In the genomic region with DNA sequence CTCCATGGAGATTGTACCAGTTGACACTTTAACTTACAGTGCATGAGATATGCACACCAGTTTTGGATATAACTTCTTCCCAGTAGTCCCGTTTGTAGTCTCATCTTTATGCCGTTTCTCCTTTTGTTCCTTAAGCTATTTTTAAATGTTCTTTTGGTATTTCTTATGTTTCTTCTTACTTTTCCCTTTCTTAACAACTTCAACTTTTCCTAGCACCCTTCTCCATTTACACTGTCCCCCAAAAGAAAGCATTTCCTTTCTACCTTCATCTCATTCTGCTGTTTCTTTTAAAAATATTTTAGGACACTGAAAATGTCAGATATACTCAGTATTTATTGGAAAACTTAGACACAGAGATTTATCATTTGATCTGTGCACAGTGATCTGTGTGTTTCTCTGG, we compare ENCODE assay signal across 9 cellular contexts. TPM values are rescaled to one million over a fixed set of nuclear protein-coding genes. Genes with fewer than 3 reads are reported as not detected.
DNase-seq lines count a peak whose midpoint lies in the region; ATAC-seq and TF ChIP-seq lines count a peak whose summit lies in the region.
"Had no signal": no experiment of that assay in that cellular context is flagged by ENCODE, and none has a peak within 500 bp of the region (broad histone marks: within the 10 kb centered on the region; RNA-seq: fewer than 3 reads in every experiment).

No MANE protein-coding gene starts in this region.

- TF ChIP-seq POLR2A in HCT116 (IDR thresholded peaks at IDR 0.05; ENCODE audit: borderline replicate concordance, extremely low read depth, insufficient read depth, insufficient read length) (no peak), esophagus squamous epithelium (IDR thresholded peaks at IDR 0.05) (no peak)

- H4K20me1 ChIP-seq in HCT116 (ENCODE audit: insufficient read depth), result peaks cover 4% of the 10 kb centered on the region; the same call in 1 of the 2 replicates
- 0 out of 2 replicates have a peak, but pooled peaks cover 5% of the 10 kb centered on the region for H4K20me1 ChIP-seq in SU-DHL-6 (ENCODE audit: low read depth, low read length)

- BruUV-seq in HCT116 (replicated peaks; lab: Mats Ljungman, UMichigan), result no TSS peak

- no peak for TF ChIP-seq CTCF in HCT116 (IDR thresholded peaks at IDR 0.05 in 2 of 3, conservative IDR thresholded peaks at IDR 0.05 in 1 of 3; ENCODE audit: borderline replicate concordance in 1 of 3, insufficient read depth in 1 of 3, low read depth in 2 of 3, low read length in 2 of 3)
- TF ChIP-seq CTCF in SU-DHL-6 (IDR thresholded peaks at IDR 0.05; ENCODE audit: insufficient read depth, low read length, poor library complexity, severe bottlenecking), result no peak
- TF ChIP-seq CTCF in esophagus squamous epithelium (IDR thresholded peaks at IDR 0.05), result no peak

- H3F3A ChIP-seq in SU-DHL-6 (ENCODE audit: insufficient read depth), result peaks cover 10% of the 10 kb centered on the region; the same call in 1 of the 2 replicates

- RAD21 ChIA-PET in HCT116 (lab: Charles Lee; ENCODE audit: low non-redundant PET in 1 of 2, low total read pairs in 2 of 2, uncharacterized antibody in 2 of 2, unreplicated experiment in 2 of 2), result no interaction called here

- H3K36me3 ChIP-seq in HCT116 (ENCODE audit: control insufficient read depth in 1 of 2, insufficient read depth in 2 of 2, low read length in 2 of 2), result peaks cover 7 to 10% of the 10 kb centered on the region in 2 experiments; a peak in 2 of 4 replicates
- H3K36me3 ChIP-seq in SU-DHL-6 (ENCODE audit: low read length), result peaks cover 5% of the 10 kb centered on the region
- peaks cover 0 to 17% (median 0%) of the 10 kb centered on the region in 3 donors for H3K36me3 ChIP-seq in esophagus squamous epithelium

- H3K79me2 ChIP-seq in HCT116 (ENCODE audit: insufficient read depth, low read length) (peaks cover 77% of the 10 kb centered on the region), SU-DHL-6 (ENCODE audit: insufficient read depth, low read length) (peaks cover 85% of the 10 kb centered on the region)

- peak overlapping the region; percentile 75 for H3K4me2 ChIP-seq in HCT116 (ENCODE audit: low read length)
- peak overlapping the region; percentile 97 for H3K4me2 ChIP-seq in SU-DHL-6 (ENCODE audit: low read depth, low read length, poor library complexity, severe bottlenecking)

- no peak overlapping the region for H2AFZ ChIP-seq in HCT116 (ENCODE audit: low read depth, low read length, poor library complexity, severe bottlenecking)
- no peak overlapping the region for H2AFZ ChIP-seq in SU-DHL-6 (ENCODE audit: low read depth, low read length, severe bottlenecking)

- CTCF ChIA-PET in HCT116 (lab: Charles Lee), result no interaction called here

- no peak for TF ChIP-seq RAD21 in HCT116 (IDR thresholded peaks at IDR 0.05; ENCODE audit: low read depth)

- POLR2A ChIA-PET in HCT116 (lab: Charles Lee), result no interaction called here

- H3K9me3 ChIP-seq in HCT116 (ENCODE audit: control insufficient read depth in 1 of 2, insufficient read depth in 1 of 2, low read depth in 1 of 2, low read length in 2 of 2) (no peaks in the 10 kb centered on the region), SU-DHL-6 (ENCODE audit: insufficient read depth, low read length) (no peaks in the 10 kb centered on the region), esophagus squamous epithelium (no peaks in the 10 kb centered on the region)

- H3K27ac ChIP-seq in HCT116 (ENCODE audit: low read depth, low read length) (no peak overlapping the region), SU-DHL-6 (ENCODE audit: low read depth, low read length) (no peak overlapping the region), esophagus squamous epithelium (no peak overlapping the region)

- intact Hi-C loops in HCT116 (cut with micrococcal nuclease), result no loop called here
- intact Hi-C loops in esophagus squamous epithelium (cut with DNase I), result no loop called here

- DNase-seq in HCT116 (ENCODE audit: low read depth, low spot score) (no peak), esophagus squamous epithelium (lab: John Stamatoyannopoulos, UW) (no peak), skeletal muscle cell (ENCODE audit: low read depth) (no peak), DMS53 (lab: John Stamatoyannopoulos, UW) (no peak), middle frontal gyrus (ENCODE audit: extremely low spot score, low spot score) (no peak)
- DNase-seq in NK-92 treated with Interleukin-12 subunit alpha and Interleukin-12 subunit beta, amount 100 ng/mL, for 24 hours (lab: John Stamatoyannopoulos, UW), result no peak
- DNase-seq: stimulated activated CD4-positive, alpha-beta T cell treated with anti-CD3 and anti-CD28 coated beads, Interleukin-4, amount 100 ng/mL, for 1 hour had no signal

- ATAC-seq in HCT116, result no peak
- ATAC-seq: esophagus mucosa had no signal

- no peaks in the 10 kb centered on the region for H3K9me2 ChIP-seq in HCT116 (ENCODE audit: insufficient read depth)
- no peaks in the 10 kb centered on the region for H3K9me2 ChIP-seq in SU-DHL-6 (replicated peaks; ENCODE audit: insufficient read depth, low read length)

- WGBS in esophagus squamous epithelium, 2 donors, result 31 to 34% methylated on average over 2 of the region's 2 CpGs

- H3K9ac ChIP-seq in HCT116 (ENCODE audit: low read length) (no peak overlapping the region), SU-DHL-6 (ENCODE audit: low read length) (peak overlapping the region; percentile 83)

- H3K27me3 ChIP-seq in HCT116 (ENCODE audit: insufficient read depth, low read length) (no peaks in the 10 kb centered on the region), SU-DHL-6 (ENCODE audit: low read length) (no peaks in the 10 kb centered on the region), esophagus squamous epithelium (no peaks in the 10 kb centered on the region)

- peaks cover 16 to 18% of the 10 kb centered on the region in 2 experiments for H3K4me1 ChIP-seq in HCT116 (ENCODE audit: control insufficient read depth in 1 of 2, insufficient read depth in 2 of 2, low read length in 2 of 2)
- peaks cover 10 to 61% (median 26%) of the 10 kb centered on the region in 3 donors for H3K4me1 ChIP-seq in esophagus squamous epithelium

- H3K4me3 ChIP-seq in HCT116 (replicated peaks in 1 of 2; ENCODE audit: low read depth in 1 of 2, low read length in 2 of 2) (peak overlapping the region; percentile 86 to 95; a peak in 3 of 4 replicates), SU-DHL-6 (ENCODE audit: insufficient read depth, low read length, poor library complexity, severe bottlenecking) (peak overlapping the region; percentile 92), esophagus squamous epithelium (peak overlapping the region in 3 of 4 donors; percentile 78 to 97 (median 95)), skeletal muscle cell (ENCODE audit: low read depth, low read length) (peak overlapping the region; percentile 90)

TF ChIP-seq in HCT116, 20 proteins besides CTCF, POLR2A, EP300 and RAD21 (continues in another document):
- no peak for TF ChIP-seq EZH2phosphoT487 (IDR thresholded peaks at IDR 0.05; ENCODE audit: borderline replicate concordance)
- TF ChIP-seq, protein P1, sequence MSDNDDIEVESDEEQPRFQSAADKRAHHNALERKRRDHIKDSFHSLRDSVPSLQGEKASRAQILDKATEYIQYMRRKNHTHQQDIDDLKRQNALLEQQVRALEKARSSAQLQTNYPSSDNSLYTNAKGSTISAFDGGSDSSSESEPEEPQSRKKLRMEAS (IDR thresholded peaks at IDR 0.05), result no peak
- no peak for TF ChIP-seq FOSL1 (IDR thresholded peaks at IDR 0.05; ENCODE audit: low read depth)
- TF ChIP-seq JUND (IDR thresholded peaks at IDR 0.05), result no peak
- TF ChIP-seq, protein P2, sequence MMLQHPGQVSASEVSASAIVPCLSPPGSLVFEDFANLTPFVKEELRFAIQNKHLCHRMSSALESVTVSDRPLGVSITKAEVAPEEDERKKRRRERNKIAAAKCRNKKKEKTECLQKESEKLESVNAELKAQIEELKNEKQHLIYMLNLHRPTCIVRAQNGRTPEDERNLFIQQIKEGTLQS (IDR thresholded peaks at IDR 0.05), result no peak
- no peak for TF ChIP-seq CBX3 (IDR thresholded peaks at IDR 0.05; ENCODE audit: low read depth)
- no peak for TF ChIP-seq YY1 (IDR thresholded peaks at IDR 0.05; ENCODE audit: extremely low read depth, insufficient replicate concordance, low read depth, low read length)
- no peak for TF ChIP-seq ZFX (IDR thresholded peaks at IDR 0.05)
- TF ChIP-seq TCF7L2 (IDR thresholded peaks at IDR 0.05; ENCODE audit: borderline replicate concordance, extremely low read depth, insufficient read depth, insufficient read length), result no peak
- no peak for TF ChIP-seq EGR1 (IDR thresholded peaks at IDR 0.05; ENCODE audit: low read depth)
- no peak for TF ChIP-seq ZNF274 (IDR thresholded peaks at IDR 0.05; ENCODE audit: low read depth, low read length)
- TF ChIP-seq, protein P3, sequence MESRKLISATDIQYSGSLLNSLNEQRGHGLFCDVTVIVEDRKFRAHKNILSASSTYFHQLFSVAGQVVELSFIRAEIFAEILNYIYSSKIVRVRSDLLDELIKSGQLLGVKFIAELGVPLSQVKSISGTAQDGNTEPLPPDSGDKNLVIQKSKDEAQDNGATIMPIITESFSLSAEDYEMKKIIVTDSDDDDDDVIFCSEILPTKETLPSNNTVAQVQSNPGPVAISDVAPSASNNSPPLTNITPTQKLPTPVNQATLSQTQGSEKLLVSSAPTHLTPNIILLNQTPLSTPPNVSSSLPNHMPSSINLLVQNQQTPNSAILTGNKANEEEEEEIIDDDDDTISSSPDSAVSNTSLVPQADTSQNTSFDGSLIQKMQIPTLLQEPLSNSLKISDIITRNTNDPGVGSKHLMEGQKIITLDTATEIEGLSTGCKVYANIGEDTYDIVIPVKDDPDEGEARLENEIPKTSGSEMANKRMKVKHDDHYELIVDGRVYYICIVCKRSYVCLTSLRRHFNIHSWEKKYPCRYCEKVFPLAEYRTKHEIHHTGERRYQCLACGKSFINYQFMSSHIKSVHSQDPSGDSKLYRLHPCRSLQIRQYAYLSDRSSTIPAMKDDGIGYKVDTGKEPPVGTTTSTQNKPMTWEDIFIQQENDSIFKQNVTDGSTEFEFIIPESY (IDR thresholded peaks at IDR 0.05; ENCODE audit: extremely low read depth, insufficient replicate concordance, low read length), result no peak
- no peak for TF ChIP-seq SP1 (IDR thresholded peaks at IDR 0.05; ENCODE audit: low read depth)
- no peak for TF ChIP-seq POLR2AphosphoS5 (IDR thresholded peaks at IDR 0.05; ENCODE audit: low read depth, low read length)
- TF ChIP-seq ELF1 (IDR thresholded peaks at IDR 0.05; ENCODE audit: borderline replicate concordance, low read depth), result no peak
- TF ChIP-seq CEBPB (IDR thresholded peaks at IDR 0.05; ENCODE audit: low read depth), result no peak
- no peak for TF ChIP-seq SIN3A (IDR thresholded peaks at IDR 0.05; ENCODE audit: low read depth)

RNA-seq across cellular contexts. Expression of a gene that starts 1.5 kb away (rescaled TPM):
- total RNA-seq in HCT116 (2021; ENCODE audit: unreplicated experiment) (121 TPM), esophagus squamous epithelium (100 to 1,000 TPM in 3 of 4 donors, 10 to 100 TPM in 1; 65.9 to 128 (median 105) TPM)
- polyA plus RNA-seq in HCT116 (2012), result 102 and 132 TPM in 2 replicates

RNA-seq across cellular contexts. Expression of a gene that starts 4.4 kb away (rescaled TPM):
- total RNA-seq in HCT116 (2021; ENCODE audit: unreplicated experiment), result 40.2 TPM
- polyA plus RNA-seq in HCT116 (2012), result 13.2 and 18.3 TPM in 2 replicates
- 10 to 100 TPM; 10.9 to 26.1 (median 17.7) TPM for total RNA-seq in esophagus squamous epithelium

RNA-seq across cellular contexts. Expression of a gene that starts 51.7 kb away (rescaled TPM):
- total RNA-seq in HCT116 (2021; ENCODE audit: unreplicated experiment) (73.9 TPM), esophagus squamous epithelium (10 to 100 TPM; 34.7 to 65.0 (median 46.3) TPM)
- 55.0 and 72.6 TPM in 2 replicates for polyA plus RNA-seq in HCT116 (2012)
